In the genomic region with DNA sequence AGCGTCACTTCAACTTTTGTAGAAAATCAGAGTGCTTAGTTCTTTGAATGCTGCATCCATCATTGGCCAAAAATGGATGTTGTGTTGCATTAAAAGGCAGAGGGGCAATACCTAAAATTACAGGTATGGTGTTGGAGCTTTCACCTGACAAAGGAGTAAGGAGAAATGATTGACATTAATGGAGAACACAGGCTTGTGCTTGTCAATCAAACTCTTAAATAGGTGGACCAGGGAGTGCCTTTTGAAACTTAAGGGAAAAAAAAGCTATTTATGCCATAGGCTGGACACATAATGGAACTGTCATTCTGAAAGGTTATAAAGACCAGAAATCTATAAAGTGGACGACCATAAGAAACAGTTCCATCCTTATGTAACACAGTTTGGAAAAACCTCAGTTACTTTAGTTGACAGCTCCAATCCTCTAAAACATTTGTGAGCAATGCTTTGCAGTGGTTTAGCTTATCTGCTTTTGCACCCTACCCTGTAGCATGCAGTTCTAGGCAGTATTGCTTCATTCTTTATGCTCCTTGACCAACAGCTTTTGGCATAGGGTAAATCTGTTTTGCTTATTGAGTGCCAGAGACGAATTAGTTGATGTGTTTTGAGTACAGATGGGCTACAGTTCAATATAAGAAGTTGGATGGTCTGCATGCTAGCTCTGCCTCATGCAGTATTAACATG, we compare ENCODE assay signal across 12 cellular contexts. TPM values are rescaled to one million over a fixed set of nuclear protein-coding genes. Genes with fewer than 3 reads are reported as not detected.
A peak's percentile ranks its signal among the peaks of the same experiment; 100 is the strongest.
DNase-seq lines count a peak whose midpoint lies in the region; ATAC-seq and TF ChIP-seq lines count a peak whose summit lies in the region.
"Had no signal": no experiment of that assay in that cellular context is flagged by ENCODE, and none has a peak within 500 bp of the region (broad histone marks: within the 10 kb centered on the region; RNA-seq: fewer than 3 reads in every experiment).

No MANE protein-coding gene starts in this region.

- intact Hi-C loops in activated T-helper 2 cell treated with anti-CD3 and anti-CD28 coated beads, Interferon-gamma antibody, Interleukin-2, Interleukin-4, amounts not matched to agents 10 μg/mL and 5 μg/mL and 100 μg/mL, durations not matched to agents 14 hours and 24 hours and 36 hours (cut with micrococcal nuclease), result no loop called here

- no peak for TF ChIP-seq CTCF in GM12865 (IDR thresholded peaks at IDR 0.05; ENCODE audit: insufficient read depth, low read depth, low read length, missing control alignments)

- peaks cover 24% of the 10 kb centered on the region for H3K36me3 Mint-ChIP-seq in activated T-helper 2 cell treated with anti-CD3 and anti-CD28 coated beads, Interferon-gamma antibody, Interleukin-2, Interleukin-4, amounts not matched to agents 10 μg/mL and 5 μg/mL and 100 μg/mL, durations not matched to agents 14 hours and 24 hours and 36 hours (ENCODE audit: low read depth)

- H3K9me3 Mint-ChIP-seq in activated T-helper 2 cell treated with anti-CD3 and anti-CD28 coated beads, Interferon-gamma antibody, Interleukin-2, Interleukin-4, amounts not matched to agents 10 μg/mL and 5 μg/mL and 100 μg/mL, durations not matched to agents 14 hours and 24 hours and 36 hours, result no peaks in the 10 kb centered on the region

- ATAC-seq in GM18519 (IDR thresholded peaks at IDR 0.05; ENCODE audit: low FRiP score, unreplicated experiment) (no peak), esophagus mucosa (no peak)
- ATAC-seq: left colon had no signal

- DNase-seq in GM12865 (ENCODE audit: low read depth), result no peak
- no peak for DNase-seq in activated T-helper 2 cell treated with anti-CD3 and anti-CD28 coated beads, Interferon-gamma antibody, Interleukin-2, Interleukin-4, amounts not matched to agents 10 μg/mL and 5 μg/mL and 100 μg/mL, durations not matched to agents 14 hours and 24 hours and 36 hours (ENCODE audit: low spot score)
- peak; percentile 57 for DNase-seq in iris pigment epithelial cell (ENCODE audit: low read depth)
- no peak for DNase-seq in SW480 (ENCODE audit: low spot score)
- DNase-seq in kidney tubule cell (ENCODE audit: low spot score), result no peak
- DNase-seq: DMS 273 treated with DMSO at 0.1 percent for 48 hours, Kasumi-1, left colon, trophoblast cell had no signal

- peak overlapping the region; percentile 95 for H3K4me3 Mint-ChIP-seq in activated T-helper 2 cell treated with anti-CD3 and anti-CD28 coated beads, Interferon-gamma antibody, Interleukin-2, Interleukin-4, amounts not matched to agents 10 μg/mL and 5 μg/mL and 100 μg/mL, durations not matched to agents 14 hours and 24 hours and 36 hours (ENCODE audit: low read depth)

- H3K79me2 ChIP-seq in ACC112 (ENCODE audit: control insufficient read depth, insufficient read depth, low read length, unreplicated experiment), result peaks cover 38% of the 10 kb centered on the region

- H3K4me1 Mint-ChIP-seq in activated T-helper 2 cell treated with anti-CD3 and anti-CD28 coated beads, Interferon-gamma antibody, Interleukin-2, Interleukin-4, amounts not matched to agents 10 μg/mL and 5 μg/mL and 100 μg/mL, durations not matched to agents 14 hours and 24 hours and 36 hours (ENCODE audit: low read depth), result peaks cover 42% of the 10 kb centered on the region

- no peak overlapping the region for H3K27ac Mint-ChIP-seq in activated T-helper 2 cell treated with anti-CD3 and anti-CD28 coated beads, Interferon-gamma antibody, Interleukin-2, Interleukin-4, amounts not matched to agents 10 μg/mL and 5 μg/mL and 100 μg/mL, durations not matched to agents 14 hours and 24 hours and 36 hours

- H3K27me3 ChIP-seq in ACC112 (ENCODE audit: insufficient read depth, low read length), result no peaks in the 10 kb centered on the region

- no peak overlapping the region for H3K27ac ChIP-seq in ACC112 (ENCODE audit: low read depth, low read length)

- peaks cover 7% of the 10 kb centered on the region for H3K4me1 ChIP-seq in ACC112 (ENCODE audit: control insufficient read depth, insufficient read depth, low read length, unreplicated experiment)

- no peak overlapping the region for H2AFZ ChIP-seq in ACC112 (ENCODE audit: low read length, unreplicated experiment)

- H3K36me3 ChIP-seq in ACC112 (ENCODE audit: insufficient read depth, low read length), result no peaks in the 10 kb centered on the region

- no peaks in the 10 kb centered on the region for H3K27me3 Mint-ChIP-seq in activated T-helper 2 cell treated with anti-CD3 and anti-CD28 coated beads, Interferon-gamma antibody, Interleukin-2, Interleukin-4, amounts not matched to agents 10 μg/mL and 5 μg/mL and 100 μg/mL, durations not matched to agents 14 hours and 24 hours and 36 hours (ENCODE audit: low read depth)

- H3K4me3 ChIP-seq in ACC112 (ENCODE audit: low read depth, low read length), result peak overlapping the region; percentile 82; the same call in 1 of the 2 replicates
- peak overlapping the region; percentile 91; the same call in 1 of the 2 replicates for H3K4me3 ChIP-seq in GM12865 (ENCODE audit: low read depth, low read length)

RNA-seq across cellular contexts. Expression of a gene that starts 2.4 kb away (rescaled TPM):
- 41.9 and 42.8 TPM in 2 replicates for total RNA-seq in activated T-helper 2 cell treated with anti-CD3 and anti-CD28 coated beads, Interferon-gamma antibody, Interleukin-2, Interleukin-4, amounts not matched to agents 10 μg/mL and 5 μg/mL and 100 μg/mL, durations not matched to agents 14 hours and 24 hours and 36 hours
- 32.8 TPM for total RNA-seq in esophagus mucosa
